ENCODE assay signal across 8 cellular contexts in the genomic region with DNA sequence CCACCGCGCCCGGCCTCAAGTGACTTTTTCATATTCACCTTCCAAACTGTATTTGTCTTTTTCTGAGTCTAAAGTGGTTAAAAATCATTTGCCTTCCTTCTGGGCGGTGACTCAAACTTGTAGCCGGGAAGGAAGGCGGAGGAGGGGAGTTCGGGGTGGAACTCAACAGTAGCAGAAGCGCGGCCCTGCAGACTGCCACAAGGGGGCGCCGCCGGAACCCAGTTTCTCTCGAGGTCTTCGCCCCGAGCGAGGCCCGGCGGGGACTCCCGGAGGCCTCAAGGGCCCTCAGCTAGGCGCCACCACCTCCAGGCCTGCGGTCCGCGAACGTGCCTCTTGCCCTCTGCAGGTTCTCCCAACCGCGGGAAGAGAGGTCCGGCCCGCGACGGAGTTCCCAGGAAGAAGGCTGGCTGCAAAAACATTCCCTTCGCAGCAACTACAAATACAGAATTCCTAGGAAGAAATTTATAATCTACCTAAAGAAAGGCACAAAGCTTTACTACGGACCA. TPM values are rescaled to one million over a fixed set of nuclear protein-coding genes. Genes with fewer than 3 reads are reported as not detected.
A peak's percentile ranks its signal among the peaks of the same experiment; 100 is the strongest.
DNase-seq lines count a peak whose midpoint lies in the region; ATAC-seq and TF ChIP-seq lines count a peak whose summit lies in the region.

No MANE protein-coding gene starts in this region.

- H3K9me3 Mint-ChIP-seq in activated CD8-positive, alpha-beta T cell treated with anti-CD3 and anti-CD28 coated beads, Interleukin-2, amount 10 ng/mL, durations not matched to agents 7 days and 5 days (ENCODE audit: insufficient read depth) = no peaks in the 10 kb centered on the region
- peaks cover 3% of the 10 kb centered on the region for H3K9me3 Mint-ChIP-seq in mesothelial cell of epicardium

- no peak overlapping the region for H3K27ac ChIP-seq in A673 (ENCODE audit: low read depth, low read length, poor library complexity, severe bottlenecking)
- no peak overlapping the region for H3K27ac ChIP-seq in effector memory CD4-positive, alpha-beta T cell (ENCODE audit: insufficient read depth, low read length, poor library complexity, severe bottlenecking)

- no peak overlapping the region for H3K4me3 Mint-ChIP-seq in activated CD8-positive, alpha-beta T cell treated with anti-CD3 and anti-CD28 coated beads, Interleukin-2, amount 10 ng/mL, durations not matched to agents 7 days and 5 days
- peak overlapping the region; percentile 38 for H3K4me3 Mint-ChIP-seq in mesothelial cell of epicardium

- ATAC-seq in GM18502 (IDR thresholded peaks at IDR 0.05; ENCODE audit: poor library complexity, unreplicated experiment) (peak; percentile 95), HG02973 (IDR thresholded peaks at IDR 0.05; ENCODE audit: unreplicated experiment) (peak; percentile 85)
- ATAC-seq in activated CD8-positive, alpha-beta T cell treated with anti-CD3 and anti-CD28 coated beads, Interleukin-2, amount 10 ng/mL, durations not matched to agents 7 days and 5 days = peak; percentile 97

- DNase-seq in A673 (ENCODE audit: low spot score) (peak; percentile 89), NCI-H774 (lab: John Stamatoyannopoulos, UW) (peak; percentile 62), mesothelial cell of epicardium (ENCODE audit: low spot score in 2 of 2, unreplicated experiment in 2 of 2) (peak; percentile 84 to 95)
- DNase-seq in activated CD8-positive, alpha-beta T cell treated with anti-CD3 and anti-CD28 coated beads, Interleukin-2, amount 10 ng/mL, durations not matched to agents 7 days and 5 days = peak; percentile 92
- DNase-seq in effector memory CD4-positive, alpha-beta T cell = peak; percentile 61 to 71 (median 66)
- DNase-seq in stimulated activated CD8-positive, alpha-beta memory T cell treated with anti-CD3 and anti-CD28 coated beads, Interleukin-15, amount 100 ng/mL, for 48 hours (ENCODE audit: low read depth in 2 of 2) = peak; percentile 89 to 91

- H3K36me3 Mint-ChIP-seq in activated CD8-positive, alpha-beta T cell treated with anti-CD3 and anti-CD28 coated beads, Interleukin-2, amount 10 ng/mL, durations not matched to agents 7 days and 5 days (ENCODE audit: low read depth) = no peaks in the 10 kb centered on the region
- H3K36me3 Mint-ChIP-seq in mesothelial cell of epicardium = no peaks in the 10 kb centered on the region

- intact Hi-C loops in A673 (cut with micrococcal nuclease; ENCODE audit: unreplicated experiment) = loop anchor here (1.0 to 5.0 kb wide), 3 partner anchors 54 to 139 kb away; no protein-coding TSS in a partner anchor

- POLR2A ChIA-PET in A673 (lab: Charles Lee; ENCODE audit: low non-redundant PET) = no interaction called here
- POLR2A ChIA-PET in activated CD8-positive, alpha-beta T cell treated with anti-CD3 and anti-CD28 coated beads, Interleukin-2, amount 10 ng/mL, durations not matched to agents 7 days and 5 days (lab: Charles Lee) = interaction anchor here (1.4 kb wide), 1 partner anchor 137 kb away, joined by 3 read pairs; no protein-coding TSS in a partner anchor

- no peaks in the 10 kb centered on the region for H3K36me3 ChIP-seq in A673 (ENCODE audit: insufficient read depth, low read length, poor library complexity, severe bottlenecking)
- no peaks in the 10 kb centered on the region for H3K36me3 ChIP-seq in effector memory CD4-positive, alpha-beta T cell (ENCODE audit: control insufficient read depth, insufficient read depth, low read length)

- H3K9me3 ChIP-seq in A673 (ENCODE audit: low read depth, low read length, poor library complexity, severe bottlenecking) = no peaks in the 10 kb centered on the region
- H3K9me3 ChIP-seq in effector memory CD4-positive, alpha-beta T cell (ENCODE audit: control insufficient read depth, low read length) = no peaks in the 10 kb centered on the region

- no peaks in the 10 kb centered on the region for H3K27me3 ChIP-seq in A673 (replicated peaks; ENCODE audit: insufficient read depth, low read depth, low read length, poor library complexity)
- H3K27me3 ChIP-seq in effector memory CD4-positive, alpha-beta T cell (replicated peaks; ENCODE audit: control insufficient read depth, insufficient read depth, low read length, poor library complexity, severe bottlenecking) = no peaks in the 10 kb centered on the region

- H3K27ac Mint-ChIP-seq in activated CD8-positive, alpha-beta T cell treated with anti-CD3 and anti-CD28 coated beads, Interleukin-2, amount 10 ng/mL, durations not matched to agents 7 days and 5 days = no peak overlapping the region
- H3K27ac Mint-ChIP-seq in mesothelial cell of epicardium = no peak overlapping the region

- peaks cover 17% of the 10 kb centered on the region for H3K4me1 Mint-ChIP-seq in activated CD8-positive, alpha-beta T cell treated with anti-CD3 and anti-CD28 coated beads, Interleukin-2, amount 10 ng/mL, durations not matched to agents 7 days and 5 days (ENCODE audit: low read depth)
- H3K4me1 Mint-ChIP-seq in mesothelial cell of epicardium = no peaks in the 10 kb centered on the region

- no peak overlapping the region for H3K4me3 ChIP-seq in A673 (ENCODE audit: low read depth, low read length, poor library complexity, severe bottlenecking)
- no peak overlapping the region for H3K4me3 ChIP-seq in effector memory CD4-positive, alpha-beta T cell (ENCODE audit: insufficient read depth, low read depth, low read length, poor library complexity, severe bottlenecking)

- peaks cover 35% of the 10 kb centered on the region for H3K27me3 Mint-ChIP-seq in activated CD8-positive, alpha-beta T cell treated with anti-CD3 and anti-CD28 coated beads, Interleukin-2, amount 10 ng/mL, durations not matched to agents 7 days and 5 days (ENCODE audit: low read depth)
- H3K27me3 Mint-ChIP-seq in mesothelial cell of epicardium (ENCODE audit: low read depth) = peaks cover 31% of the 10 kb centered on the region

- BruUV-seq in A673 (replicated peaks; lab: Mats Ljungman, UMichigan) = no TSS peak

- CTCF ChIA-PET in A673 (lab: Charles Lee) = interaction anchor here (1.1 to 2.3 kb wide), 2 partner anchors 10 to 139 kb away, joined by 3 to 11 read pairs; no protein-coding TSS in a partner anchor
- CTCF ChIA-PET in activated CD8-positive, alpha-beta T cell treated with anti-CD3 and anti-CD28 coated beads, Interleukin-2, amount 10 ng/mL, durations not matched to agents 7 days and 5 days (lab: Charles Lee) = interaction anchor here (0.6 to 3.9 kb wide), 24 partner anchors 8 to 604 kb away, joined by 3 to 30 read pairs (median 6); partner anchors contain the start of gene ITM2C

- no peaks in the 10 kb centered on the region for H3K4me1 ChIP-seq in A673 (ENCODE audit: insufficient read depth, low read length, poor library complexity, severe bottlenecking)
- H3K4me1 ChIP-seq in effector memory CD4-positive, alpha-beta T cell (ENCODE audit: control insufficient read depth, insufficient read depth, low read length, poor library complexity, severe bottlenecking) = peaks cover 3% of the 10 kb centered on the region

- TF ChIP-seq CTCF in A673 (conservative IDR thresholded peaks at IDR 0.05; ENCODE audit: low read depth, low read length) (peak; percentile 93), mesothelial cell of epicardium (IDR thresholded peaks at IDR 0.05; ENCODE audit: unreplicated experiment) (peak; percentile 96)

RNA-seq across cellular contexts. Expression of gene ITM2C, which starts 16.8 kb away (rescaled TPM):
- total RNA-seq in A673 (2021) (283 and 293 TPM in 2 replicates), mesothelial cell of epicardium (269 to 275 TPM (median 270 TPM) in 3 replicates)
- 10 to 100 TPM; 77.2 to 79.5 TPM for total RNA-seq in activated CD8-positive, alpha-beta T cell treated with anti-CD3 and anti-CD28 coated beads, Interleukin-2, amount 10 ng/mL, durations not matched to agents 7 days and 5 days
